25 cellular contexts compared by ENCODE assay signal in the genomic region with DNA sequence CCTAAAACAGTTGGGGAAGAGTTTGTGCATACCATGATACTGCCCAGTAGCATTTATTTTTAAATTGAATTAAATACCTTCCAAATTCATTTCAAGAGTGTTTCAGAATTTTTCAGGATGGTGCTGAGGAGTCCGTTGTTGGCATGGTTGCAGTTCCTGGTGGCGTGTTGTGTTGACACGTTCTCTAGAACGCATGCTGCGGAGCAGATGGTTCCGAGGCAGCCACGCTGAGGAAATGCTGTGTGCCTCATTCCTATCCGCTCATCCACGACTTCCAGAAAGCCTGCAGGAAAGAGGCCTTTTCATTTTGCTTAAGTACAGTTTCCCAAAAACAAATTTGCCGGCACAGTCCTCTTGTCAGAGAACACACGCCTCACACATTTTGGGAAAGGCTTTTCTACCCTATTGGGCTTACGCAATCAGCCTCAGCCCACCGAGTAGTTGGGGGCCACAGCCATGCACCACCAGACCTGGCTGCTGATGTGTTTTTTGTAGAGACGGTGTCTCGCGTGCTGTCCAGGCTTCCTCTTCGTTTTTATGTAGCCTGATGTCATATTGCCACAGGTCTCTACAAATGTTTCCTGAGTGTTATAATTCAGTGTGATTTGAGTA. TPM values are rescaled to one million over a fixed set of nuclear protein-coding genes. Genes with fewer than 3 reads are reported as not detected.
DNase-seq lines count a peak whose midpoint lies in the region; ATAC-seq and TF ChIP-seq lines count a peak whose summit lies in the region.
"Had no signal": no experiment of that assay in that cellular context is flagged by ENCODE, and none has a peak within 500 bp of the region (broad histone marks: within the 10 kb centered on the region; RNA-seq: fewer than 3 reads in every experiment).

No MANE protein-coding gene starts in this region.

- no peak for TF ChIP-seq CTCF in HL-60 (IDR thresholded peaks at IDR 0.05; ENCODE audit: insufficient read depth, low read length)
- no peak for TF ChIP-seq CTCF in endothelial cell (IDR thresholded peaks at IDR 0.05; ENCODE audit: unreplicated experiment)

- H3K4me3 Mint-ChIP-seq in endothelial cell (ENCODE audit: unreplicated experiment): no peak overlapping the region
- H3K4me3 Mint-ChIP-seq in stimulated activated naive CD8-positive, alpha-beta T cell treated with anti-CD3 and anti-CD28 coated beads, Interleukin-15, amount 100 ng/mL, for 72 hours: no peak overlapping the region
- H3K4me3 Mint-ChIP-seq in natural killer cell treated with Interleukin-12 subunit alpha and Interleukin-12 subunit beta and Interleukin-15 and Interleukin-18, amount 100 ng/mL, for 72 hours: no peak overlapping the region
- H3K4me3 Mint-ChIP-seq: CD4-positive, alpha-beta T cell had no signal

- DNase-seq in Ammon's horn (ENCODE audit: low spot score): peak; percentile 58
- DNase-seq in HL-60 (ENCODE audit: low read depth in 1 of 2, low spot score in 1 of 2): no peak
- DNase-seq in endothelial cell (ENCODE audit: low spot score): no peak
- no peak for DNase-seq in stimulated activated naive CD8-positive, alpha-beta T cell treated with anti-CD3 and anti-CD28 coated beads, Interleukin-15, amount 100 ng/mL, for 72 hours
- no peak for DNase-seq in NCI-H187 treated with DMSO at 0.1 percent for 48 hours (lab: John Stamatoyannopoulos, UW)
- DNase-seq in hypothalamus (lab: John Stamatoyannopoulos, UW): no peak
- DNase-seq in natural killer cell treated with Interleukin-12 subunit alpha and Interleukin-12 subunit beta and Interleukin-15 and Interleukin-18, amount 100 ng/mL, for 72 hours (ENCODE audit: low spot score): no peak
- DNase-seq: BE2C; Caco-2; CD4-positive, alpha-beta T cell; DMS 273 treated with DMSO at 0.1 percent for 48 hours; DND-41; KG1; NCI-H1092; NCI-H1436 treated with DMSO at 0.1 percent for 48 hours; NCI-H2029; NCI-H2227 treated with DMSO at 0.1 percent for 48 hours; NCI-H510A treated with DMSO at 0.1 percent for 48 hours; NCI-H748 treated with DMSO at 0.1 percent for 48 hours; SHP77 treated with DMSO at 0.1 percent for 48 hours; SW 1271 had no signal

- no peak for ATAC-seq in stimulated activated naive CD8-positive, alpha-beta T cell treated with anti-CD3 and anti-CD28 coated beads, Interleukin-15, amount 100 ng/mL, for 72 hours
- no peak for ATAC-seq in natural killer cell treated with Interleukin-12 subunit alpha and Interleukin-12 subunit beta and Interleukin-15 and Interleukin-18, amount 100 ng/mL, for 72 hours

- no peaks in the 10 kb centered on the region for H3K9me3 Mint-ChIP-seq in endothelial cell (ENCODE audit: unreplicated experiment)
- no peaks in the 10 kb centered on the region for H3K9me3 Mint-ChIP-seq in stimulated activated naive CD8-positive, alpha-beta T cell treated with anti-CD3 and anti-CD28 coated beads, Interleukin-15, amount 100 ng/mL, for 72 hours
- no peaks in the 10 kb centered on the region for H3K9me3 Mint-ChIP-seq in natural killer cell treated with Interleukin-12 subunit alpha and Interleukin-12 subunit beta and Interleukin-15 and Interleukin-18, amount 100 ng/mL, for 72 hours
- H3K9me3 Mint-ChIP-seq: CD4-positive, alpha-beta T cell had no signal

- no peaks in the 10 kb centered on the region for H3K27me3 ChIP-seq in HL-60 (ENCODE audit: insufficient read depth, poor library complexity, severe bottlenecking)
- H3K27me3 ChIP-seq: BE2C had no signal

- peaks cover 13% of the 10 kb centered on the region for H3K4me1 Mint-ChIP-seq in endothelial cell (ENCODE audit: unreplicated experiment)
- peaks cover 4% of the 10 kb centered on the region for H3K4me1 Mint-ChIP-seq in stimulated activated naive CD8-positive, alpha-beta T cell treated with anti-CD3 and anti-CD28 coated beads, Interleukin-15, amount 100 ng/mL, for 72 hours
- H3K4me1 Mint-ChIP-seq in natural killer cell treated with Interleukin-12 subunit alpha and Interleukin-12 subunit beta and Interleukin-15 and Interleukin-18, amount 100 ng/mL, for 72 hours (ENCODE audit: low read depth in 2 of 2): peaks cover 0 to 12% of the 10 kb centered on the region in 2 donors

- peak overlapping the region; percentile 54; the same call in 1 of the 2 replicates for H3K27ac ChIP-seq in HL-60 (replicated peaks)
- H3K27ac ChIP-seq: PC-9, RWPE1, SK-N-MC had no signal

- H3K27ac Mint-ChIP-seq in endothelial cell (ENCODE audit: unreplicated experiment): peak overlapping the region; percentile 61
- peak overlapping the region; percentile 25 to 34 for H3K27ac Mint-ChIP-seq in stimulated activated naive CD8-positive, alpha-beta T cell treated with anti-CD3 and anti-CD28 coated beads, Interleukin-15, amount 100 ng/mL, for 72 hours
- no peak overlapping the region for H3K27ac Mint-ChIP-seq in natural killer cell treated with Interleukin-12 subunit alpha and Interleukin-12 subunit beta and Interleukin-15 and Interleukin-18, amount 100 ng/mL, for 72 hours
- H3K27ac Mint-ChIP-seq: CD4-positive, alpha-beta T cell had no signal

- H3K36me3 Mint-ChIP-seq in endothelial cell (ENCODE audit: low read depth, unreplicated experiment): peaks cover 30% of the 10 kb centered on the region
- peaks cover 13% of the 10 kb centered on the region for H3K36me3 Mint-ChIP-seq in natural killer cell treated with Interleukin-12 subunit alpha and Interleukin-12 subunit beta and Interleukin-15 and Interleukin-18, amount 100 ng/mL, for 72 hours

- H3K27me3 Mint-ChIP-seq in endothelial cell (ENCODE audit: unreplicated experiment): peaks cover 2% of the 10 kb centered on the region
- H3K27me3 Mint-ChIP-seq in stimulated activated naive CD8-positive, alpha-beta T cell treated with anti-CD3 and anti-CD28 coated beads, Interleukin-15, amount 100 ng/mL, for 72 hours: no peaks in the 10 kb centered on the region
- no peaks in the 10 kb centered on the region for H3K27me3 Mint-ChIP-seq in natural killer cell treated with Interleukin-12 subunit alpha and Interleukin-12 subunit beta and Interleukin-15 and Interleukin-18, amount 100 ng/mL, for 72 hours
- H3K27me3 Mint-ChIP-seq: CD4-positive, alpha-beta T cell had no signal

- H3K4me3 ChIP-seq in HL-60 (replicated peaks; ENCODE audit: insufficient read depth, low read length): no peak overlapping the region
- H3K4me3 ChIP-seq: PC-9, SK-N-MC had no signal

RNA-seq across cellular contexts. Expression of gene IL17C, which starts 32.1 kb away (rescaled TPM):
- 0.26 TPM for total RNA-seq in endothelial cell (ENCODE audit: unreplicated experiment)
- 1 to 10 TPM in 1 of 2 donors, under 1 TPM in 1; 0.64 to 1.0 TPM for total RNA-seq in natural killer cell treated with Interleukin-12 subunit alpha and Interleukin-12 subunit beta and Interleukin-15 and Interleukin-18, amount 100 ng/mL, for 72 hours
- total RNA-seq: Caco-2, H4, PC-9 had no signal

RNA-seq across cellular contexts. Expression of gene ZC3H18, which starts 36.0 kb away (rescaled TPM):
- 49.3 TPM for total RNA-seq in endothelial cell (ENCODE audit: unreplicated experiment)
- total RNA-seq in natural killer cell treated with Interleukin-12 subunit alpha and Interleukin-12 subunit beta and Interleukin-15 and Interleukin-18, amount 100 ng/mL, for 72 hours: 100 to 1,000 TPM in 1 of 2 donors, 10 to 100 TPM in 1; 85.0 to 148 TPM

RNA-seq across cellular contexts. Expression of gene CYBA, which starts 44.6 kb away (rescaled TPM):
- total RNA-seq in endothelial cell (ENCODE audit: unreplicated experiment): 140 TPM
- 100 to 1,000 TPM; 268 to 386 TPM for total RNA-seq in natural killer cell treated with Interleukin-12 subunit alpha and Interleukin-12 subunit beta and Interleukin-15 and Interleukin-18, amount 100 ng/mL, for 72 hours
- total RNA-seq: H4 had no signal

RNA-seq across cellular contexts. Expression of gene MVD, which starts 56.6 kb away (rescaled TPM):
- total RNA-seq in endothelial cell (ENCODE audit: unreplicated experiment): 123 TPM
- total RNA-seq in natural killer cell treated with Interleukin-12 subunit alpha and Interleukin-12 subunit beta and Interleukin-15 and Interleukin-18, amount 100 ng/mL, for 72 hours: 100 to 1,000 TPM in 1 of 2 donors, 10 to 100 TPM in 1; 77.2 to 124 TPM

Comparison
In these comparisons a context has a peak if more than half of its experiments do, and no peak if none do; other contexts are left out.
1. H3K27ac Mint-ChIP-seq: peak in endothelial cell (single experiment) and stimulated activated naive CD8-positive, alpha-beta T cell treated with anti-CD3 and anti-CD28 coated beads, Interleukin-15, amount 100 ng/mL, for 72 hours (2 of 2); none in natural killer cell treated with Interleukin-12 subunit alpha and Interleukin-12 subunit beta and Interleukin-15 and Interleukin-18, amount 100 ng/mL, for 72 hours (0 of 2).